4 cellular contexts compared by ENCODE assay signal in the genomic region with DNA sequence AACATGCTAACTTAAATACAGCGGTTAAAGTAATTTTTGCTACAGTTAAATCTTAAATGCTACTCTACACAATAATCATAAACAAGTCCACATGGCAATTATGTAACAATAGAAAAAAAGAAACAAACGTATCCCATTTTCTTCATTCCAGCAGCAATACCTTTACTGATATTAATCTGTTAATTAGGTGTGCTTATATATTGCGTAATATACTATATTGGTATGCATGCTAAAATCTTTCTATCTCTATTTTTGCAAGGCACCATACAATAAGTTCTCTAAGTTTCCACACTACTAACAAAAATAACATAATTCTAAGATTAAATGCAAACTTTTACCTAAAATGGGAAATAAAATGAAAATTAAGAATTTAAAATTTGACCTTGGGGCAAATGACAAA.
TF ChIP-seq lines count a peak whose summit lies in the region.

No MANE protein-coding gene starts in this region.

TF ChIP-seq in HepG2, 621 proteins besides CTCF, POLR2A, EP300 and RAD21:
- TF ChIP-seq CEBPB (IDR thresholded peaks at IDR 0.05; ENCODE audit: borderline replicate concordance, low read depth, low read length), result peak; percentile 71; the same call in 1 of the 2 replicates
- TF ChIP-seq TCF7 (IDR thresholded peaks at IDR 0.05; ENCODE audit: low read depth), result no peak

TF ChIP-seq in IMR-90, 13 proteins besides CTCF, POLR2A, EP300 and RAD21:
- no peak for TF ChIP-seq MAFK (IDR thresholded peaks at IDR 0.05; ENCODE audit: low read depth, low read length)
- no peak for TF ChIP-seq FOS (IDR thresholded peaks at IDR 0.05; ENCODE audit: low read depth, low read length)
- TF ChIP-seq CEBPB (IDR thresholded peaks at IDR 0.05; ENCODE audit: low read depth, low read length), result peak; percentile 79
- TF ChIP-seq SMC3 (IDR thresholded peaks at IDR 0.05; ENCODE audit: low read depth, low read length), result no peak
- no peak for TF ChIP-seq RFX5 (IDR thresholded peaks at IDR 0.05; ENCODE audit: low read depth, low read length)
- TF ChIP-seq NFE2L2 (IDR thresholded peaks at IDR 0.05; ENCODE audit: low read depth, low read length), result no peak

TF ChIP-seq in K562, 482 proteins besides CTCF, POLR2A, EP300 and RAD21:
- no peak for TF ChIP-seq TFAM (CRISPR knock-in tag; conservative IDR thresholded peaks at IDR 0.05)
- TF ChIP-seq CEBPG (CRISPR knock-in tag; IDR thresholded peaks at IDR 0.05), result no peak
- peak in 1 of 2 experiments; percentile 92; a peak in 2 of 4 replicates for TF ChIP-seq CEBPG (tag; conservative IDR thresholded peaks at IDR 0.05 in 1 of 2, IDR thresholded peaks at IDR 0.05 in 1 of 2)
- no peak for TF ChIP-seq NCOA2 (IDR thresholded peaks at IDR 0.05; ENCODE audit: partially characterized antibody in 2 of 2)
- peak; percentile 68 for TF ChIP-seq CEBPB (tag; IDR thresholded peaks at IDR 0.05)

TF ChIP-seq in H1, 55 proteins besides CTCF, POLR2A, EP300 and RAD21:
- TF ChIP-seq TAF7 (optimal IDR thresholded peaks at IDR 0.05; ENCODE audit: borderline replicate concordance, low read depth, low read length), result no peak
- TF ChIP-seq CEBPB (IDR thresholded peaks at IDR 0.05; ENCODE audit: low read depth, low read length), result peak; percentile 90
